ENCODE assay signal across 26 cellular contexts in genomic region chr6:50995036-50995435, GRCh38.
"Had no signal": no experiment of that assay in that cellular context is flagged by ENCODE, and none has a peak within 500 bp of the region (broad histone marks: within the 10 kb centered on the region; RNA-seq: fewer than 3 reads in every experiment).

No MANE protein-coding gene starts in this region.

- DNase-seq: activated CD4-positive, alpha-beta memory T cell treated with anti-CD3 and anti-CD28 coated beads, Interleukin-2, amount 10 ng/mL, durations not matched to agents 7 days and 5 days; activated CD4-positive, alpha-beta T cell treated with anti-CD3 and anti-CD28 coated beads for 1 hour; activated CD4-positive, alpha-beta T cell treated with anti-CD3 and anti-CD28 coated beads for 4 hours; activated CD4-positive, alpha-beta T cell treated with anti-CD3 and anti-CD28 coated beads, Interleukin-2, amount 10 ng/mL, durations not matched to agents 7 days and 5 days; activated CD4-positive, alpha-beta T cell treated with anti-CD3 and anti-CD28 coated beads, Interleukin-2, amount 50 U/mL, for 4 hours; activated CD4-positive, CD25-positive, alpha-beta regulatory T cell; activated CD8-positive, alpha-beta memory T cell treated with anti-CD3 and anti-CD28 coated beads, Interleukin-2, amount 50 U/mL, for 48 hours; activated effector memory CD4-positive, alpha-beta T cell treated with Interleukin-2 at 50 U/mL for 16 hours; activated gamma-delta T cell treated with Interleukin-2 at 50 U/mL for 16 hours; activated naive CD4-positive, alpha-beta T cell treated with anti-CD3 and anti-CD28 coated beads, Interleukin-2, amount 50 U/mL, for 16 hours; activated naive CD4-positive, alpha-beta T cell treated with Interleukin-2 at 50 U/mL for 16 hours; activated T-cell treated with anti-CD3 and anti-CD28 coated beads for 4 hours; activated T-cell treated with anti-CD3 and anti-CD28 coated beads, Interleukin-2, amount 50 U/mL, for 24 hours; activated T-cell treated with anti-CD3 and anti-CD28 coated beads, Interleukin-2, amount 50 U/mL, for 72 hours; amniotic stem cell; anterior cingulate cortex; brain microvascular endothelial cell; dorsolateral prefrontal cortex; effector memory CD4-positive, alpha-beta T cell; endodermal cell; foreskin fibroblast; head of caudate nucleus; T-helper 2 cell had no signal

- H3K4me3 ChIP-seq: coronary artery, dorsolateral prefrontal cortex had no signal

- H3K27ac ChIP-seq: brain microvascular endothelial cell, coronary artery, dorsolateral prefrontal cortex had no signal

- ATAC-seq: activated T-cell treated with anti-CD3 and anti-CD28 coated beads, Interleukin-2, amount 50 U/mL, for 72 hours; activated T-helper 17 cell treated with anti-CD3 and anti-CD28 coated beads, Interleukin-2, amount 50 U/mL, for 72 hours; esophagus mucosa had no signal

- H3K36me3 ChIP-seq: brain microvascular endothelial cell had no signal

- H3K27me3 ChIP-seq: brain microvascular endothelial cell, dorsolateral prefrontal cortex had no signal
